Comparison of ENCODE assay signal across 8 cellular contexts in genomic region chr17:64837018-64837761, GRCh38.
A peak's percentile ranks its signal among the peaks of the same experiment; 100 is the strongest.
DNase-seq lines count a peak whose midpoint lies in the region; ATAC-seq and TF ChIP-seq lines count a peak whose summit lies in the region.
"Not testable (repeated sequence)": the region's sequence is repeated elsewhere in the genome, so short reads cannot be mapped to it uniquely, and the experiment has no call there.

No MANE protein-coding gene starts in this region.

- ATAC-seq in GM19324 (IDR thresholded peaks at IDR 0.05; ENCODE audit: low FRiP score, unreplicated experiment) (peak; percentile 95), HG03432 (IDR thresholded peaks at IDR 0.05; ENCODE audit: unreplicated experiment) (peak; percentile 96), right lobe of liver (peak; percentile 95 to 97 (median 95))

- H3K4me2 ChIP-seq in BLaER1: peak overlapping the region; percentile 89

- TF ChIP-seq POLR2A in right lobe of liver (IDR thresholded peaks at IDR 0.05): peak; percentile 85

- not testable (repeated sequence) for H3K36me3 ChIP-seq in BLaER1, right lobe of liver

- not testable (repeated sequence) for H3K9me3 ChIP-seq in BLaER1, right lobe of liver

- H3K4me1 ChIP-seq in BLaER1: peaks cover 56% of the 10 kb centered on the region
- not testable (repeated sequence) for H3K4me1 ChIP-seq in right lobe of liver

- H3K27me3 ChIP-seq in BLaER1, dorsolateral prefrontal cortex, right lobe of liver: not testable (repeated sequence)

- H3K4me3 ChIP-seq in BLaER1 (peak overlapping the region; percentile 75), dorsolateral prefrontal cortex (peak overlapping the region; percentile 48 to 80 (median 71)), right lobe of liver (peak overlapping the region; percentile 57 to 65 (median 62))

- H3K9ac ChIP-seq in BLaER1: peak overlapping the region; percentile 86

- H4K20me1 ChIP-seq in BLaER1: not testable (repeated sequence)

- WGBS in right lobe of liver (ENCODE audit: insufficient coverage, low coverage, low lambda C conversion rate, missing lambda C conversion rate): 5% methylated on average over 4 of the region's 56 CpGs

- DNase-seq in NCI-H748 (lab: John Stamatoyannopoulos, UW; ENCODE audit: unreplicated experiment): peak; percentile 78
- peak; percentile 82 to 85 for DNase-seq in activated CD4-positive, alpha-beta T cell treated with anti-CD3 and anti-CD28 coated beads, Interleukin-2, amount 50 U/mL, for 48 hours
- peak; percentile 75 to 95 (median 86) for DNase-seq in dorsolateral prefrontal cortex
- DNase-seq in right lobe of liver: peak; percentile 90 to 92 (median 90)
- peak; percentile 68 for DNase-seq in stimulated activated CD4-positive, alpha-beta T cell treated with anti-CD3 and anti-CD28 coated beads, Interleukin-2, amount 100 ng/mL, for 4 hours (ENCODE audit: low read depth)

- TF ChIP-seq CTCF in dorsolateral prefrontal cortex (IDR thresholded peaks at IDR 0.05 in 54 of 56, conservative IDR thresholded peaks at IDR 0.05 in 2 of 56; ENCODE audit: low read depth in 1 of 56, partially characterized antibody in 56 of 56): peak in 11 of 56 donors; percentile 8 to 36 (median 19)
- TF ChIP-seq CTCF in right lobe of liver (IDR thresholded peaks at IDR 0.05): not testable (repeated sequence)

- intact Hi-C loops in dorsolateral prefrontal cortex (cut with DNase I); right lobe of liver (cut with DNase I): not testable (repeated sequence)

- H3K27ac ChIP-seq in BLaER1 (peak overlapping the region; percentile 88), dorsolateral prefrontal cortex (peak overlapping the region in 54 of 59 donors; percentile 29 to 88 (median 78)), right lobe of liver (peak overlapping the region; percentile 56 to 75 (median 69))

Comparison
In these comparisons a context has a peak if more than half of its experiments do, and no peak if none do; other contexts are left out.
1. Peak in every context shown above with its lines: DNase-seq, ATAC-seq, H3K4me3 ChIP-seq and H3K27ac ChIP-seq.